Comparison of ENCODE assay signal across 21 cellular contexts in genomic region chr6:160933256-160933655, GRCh38. TPM values are rescaled to one million over a fixed set of nuclear protein-coding genes. Genes with fewer than 3 reads are reported as not detected.
DNase-seq lines count a peak whose midpoint lies in the region; ATAC-seq and TF ChIP-seq lines count a peak whose summit lies in the region.
"Had no signal": no experiment of that assay in that cellular context is flagged by ENCODE, and none has a peak within 500 bp of the region (broad histone marks: within the 10 kb centered on the region; RNA-seq: fewer than 3 reads in every experiment).

No MANE protein-coding gene starts in this region.

- WGBS in heart right ventricle, 2 donors: 26 to 37% methylated on average over 8 of the region's 8 CpGs

- H3K4me3 Mint-ChIP-seq in type B pancreatic cell: peak overlapping the region; percentile 34
- H3K4me3 Mint-ChIP-seq in stimulated activated naive CD8-positive, alpha-beta T cell treated with anti-CD3 and anti-CD28 coated beads, Interleukin-15, amount 100 ng/mL, for 72 hours: no peak overlapping the region
- H3K4me3 Mint-ChIP-seq: memory B cell, T-cell had no signal

- peaks cover 0 to 21% (median 0%) of the 10 kb centered on the region in 7 donors for H3K27me3 ChIP-seq in heart right ventricle
- H3K27me3 ChIP-seq: ascending aorta, dorsolateral prefrontal cortex, tibial artery had no signal

- H3K4me3 ChIP-seq in heart right ventricle: no peak overlapping the region
- H3K4me3 ChIP-seq: ascending aorta, dorsolateral prefrontal cortex, HAP-1, tibial artery had no signal

- H3K4me1 Mint-ChIP-seq in type B pancreatic cell (ENCODE audit: unreplicated experiment): peaks cover 5% of the 10 kb centered on the region
- no peaks in the 10 kb centered on the region for H3K4me1 Mint-ChIP-seq in stimulated activated naive CD8-positive, alpha-beta T cell treated with anti-CD3 and anti-CD28 coated beads, Interleukin-15, amount 100 ng/mL, for 72 hours
- H3K4me1 Mint-ChIP-seq: memory B cell had no signal

- intact Hi-C loops in Right ventricle myocardium superior (cut with DNase I) (loop anchor here (5.0 to 10.0 kb wide), 2 partner anchors 59 to 142 kb away; partner anchors contain the start of gene MAP3K4), cardiac septum (cut with DNase I) (loop anchor here (5.0 kb wide), 2 partner anchors 39 to 144 kb away; no protein-coding TSS in a partner anchor), heart right ventricle (cut with DNase I) (loop anchor here in 7 of 10 donors (5.0 to 10.0 kb wide), 4 partner anchors 39 to 152 kb away; partner anchors contain the start of gene MAP3K4 (in 2 of the 7))

- peaks cover 0 to 15% (median 0%) of the 10 kb centered on the region in 11 donors for H3K9me3 ChIP-seq in heart right ventricle
- H3K9me3 ChIP-seq: ascending aorta, tibial artery had no signal

- H3K4me1 ChIP-seq in heart right ventricle: peaks cover 0 to 16% (median 7%) of the 10 kb centered on the region in 9 donors
- H3K4me1 ChIP-seq: HAP-1 had no signal

- ATAC-seq in Right ventricle myocardium superior (ENCODE audit: poor library complexity) (peak; percentile 74), heart right ventricle (peak in 2 of 8 donors; percentile 65 to 72), GM21390 (IDR thresholded peaks at IDR 0.05; ENCODE audit: unreplicated experiment) (no peak)
- ATAC-seq in stimulated activated naive CD8-positive, alpha-beta T cell treated with anti-CD3 and anti-CD28 coated beads, Interleukin-15, amount 100 ng/mL, for 72 hours: no peak
- ATAC-seq: sciatic nerve, T-cell had no signal

- no peak overlapping the region for H3K27ac Mint-ChIP-seq in type B pancreatic cell
- H3K27ac Mint-ChIP-seq in stimulated activated naive CD8-positive, alpha-beta T cell treated with anti-CD3 and anti-CD28 coated beads, Interleukin-15, amount 100 ng/mL, for 72 hours: no peak overlapping the region
- H3K27ac Mint-ChIP-seq: memory B cell, T-cell had no signal

- H3K27me3 Mint-ChIP-seq in type B pancreatic cell: peaks cover 3% of the 10 kb centered on the region
- H3K27me3 Mint-ChIP-seq in stimulated activated naive CD8-positive, alpha-beta T cell treated with anti-CD3 and anti-CD28 coated beads, Interleukin-15, amount 100 ng/mL, for 72 hours: peaks cover 52% of the 10 kb centered on the region

- no peaks in the 10 kb centered on the region for H3K9me3 Mint-ChIP-seq in type B pancreatic cell
- no peaks in the 10 kb centered on the region for H3K9me3 Mint-ChIP-seq in stimulated activated naive CD8-positive, alpha-beta T cell treated with anti-CD3 and anti-CD28 coated beads, Interleukin-15, amount 100 ng/mL, for 72 hours
- H3K9me3 Mint-ChIP-seq: memory B cell, T-cell had no signal

- no peak overlapping the region for H3K27ac ChIP-seq in heart right ventricle
- H3K27ac ChIP-seq: ascending aorta, tibial artery had no signal

- H3K36me3 ChIP-seq in heart right ventricle: no peaks in the 10 kb centered on the region
- H3K36me3 ChIP-seq: ascending aorta, HAP-1, tibial artery had no signal

- DNase-seq in Right ventricle myocardium superior (no peak), cardiac septum (ENCODE audit: low spot score) (no peak), SK-N-DZ (ENCODE audit: low spot score) (peak; percentile 30), heart right ventricle (peak in 1 of 2 donors; percentile 14), type B pancreatic cell (ENCODE audit: extremely low spot score, unreplicated experiment) (no peak), T-helper 9 cell (no peak)
- no peak for DNase-seq in stimulated activated naive CD8-positive, alpha-beta T cell treated with anti-CD3 and anti-CD28 coated beads, Interleukin-15, amount 100 ng/mL, for 72 hours
- DNase-seq: activated CD4-positive, CD25-positive, alpha-beta regulatory T cell; activated gamma-delta T cell treated with Interleukin-2 at 50 U/mL for 16 hours; IMR-90; NCI-H1105 treated with DMSO at 0.1 percent for 48 hours; NCI-H446; stimulated activated CD4-positive, alpha-beta T cell treated with anti-CD3 and anti-CD28 coated beads, Interleukin-4, amount 100 ng/mL, for 4 hours; T-cell; tibial artery had no signal

- no peaks in the 10 kb centered on the region for H3K36me3 Mint-ChIP-seq in type B pancreatic cell
- H3K36me3 Mint-ChIP-seq: memory B cell, T-cell had no signal

- peak in 5 of 9 donors; percentile 22 to 48 (median 41) for TF ChIP-seq CTCF in heart right ventricle (IDR thresholded peaks at IDR 0.05)
- TF ChIP-seq CTCF in type B pancreatic cell (conservative IDR thresholded peaks at IDR 0.05): peak; percentile 54

RNA-seq across cellular contexts. Expression of gene MAP3K4, which starts 58.3 kb away (rescaled TPM):
- total RNA-seq in Right ventricle myocardium superior: 41.7 TPM
- total RNA-seq in cardiac septum: 30.9 TPM
- polyA plus RNA-seq in SK-N-DZ (2014; cell fraction: cytosol; rRNA removed): 18.9 and 22.3 TPM in 2 replicates
- polyA plus RNA-seq in SK-N-DZ (2014; cell fraction: nucleus; rRNA removed): 43.6 and 47.6 TPM in 2 replicates
- total RNA-seq in heart right ventricle: 10 to 100 TPM; 25.2 to 50.2 (median 32.5) TPM
- 10 to 100 TPM; 10.5 to 13.5 TPM for polyA plus RNA-seq in heart right ventricle
- 39.1 and 51.6 TPM in 2 replicates for total RNA-seq in type B pancreatic cell (ENCODE audit: low replicate concordance)
